ENCODE assay signal across 25 cellular contexts in the genomic region with DNA sequence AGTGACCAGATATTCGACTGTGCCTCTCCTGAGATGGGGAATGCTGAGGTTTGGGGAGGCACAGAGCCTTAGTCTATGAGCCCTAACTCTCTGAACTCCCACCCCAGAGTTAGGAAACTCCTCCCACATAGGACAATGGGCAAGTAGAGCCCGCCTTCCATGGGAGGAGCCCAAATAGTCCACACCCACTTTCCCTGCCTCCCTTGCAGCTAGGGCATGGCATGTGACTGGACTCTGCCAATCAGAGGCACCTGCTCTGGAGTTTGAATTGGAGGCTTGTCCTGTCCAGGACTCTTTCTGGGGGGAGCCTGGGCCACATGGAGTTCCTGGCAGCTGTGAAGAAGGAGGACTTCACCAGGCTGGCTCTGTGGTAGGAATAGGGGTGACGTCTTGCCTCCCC. TPM values are rescaled to one million over a fixed set of nuclear protein-coding genes. Genes with fewer than 3 reads are reported as not detected.
DNase-seq lines count a peak whose midpoint lies in the region; ATAC-seq, FAIRE-seq and TF ChIP-seq lines count a peak whose summit lies in the region.
"Had no signal": no experiment of that assay in that cellular context is flagged by ENCODE, and none has a peak within 500 bp of the region (broad histone marks: within the 10 kb centered on the region; RNA-seq: fewer than 3 reads in every experiment).

No MANE protein-coding gene starts in this region.

- H3K4me3 ChIP-seq in H1 (ENCODE audit: extremely low read depth in 1 of 4, insufficient read depth in 2 of 4, low read depth in 3 of 4, low read length in 4 of 4) (no peak overlapping the region), aorta (ENCODE audit: low read length in 2 of 2) (no peak overlapping the region)
- H3K4me3 ChIP-seq: neural progenitor cell, Peyer's patch, prostate gland, SJSA1, vagina had no signal

- H3K9ac ChIP-seq in H1 (replicated peaks in 1 of 4; ENCODE audit: extremely low read depth in 1 of 4, low read depth in 3 of 4, low read length in 3 of 4), result no peak overlapping the region
- H3K9ac ChIP-seq: neural progenitor cell had no signal

- CTCF ChIA-PET in Calu3 (lab: Charles Lee), result no interaction called here
- CTCF ChIA-PET in H1 (lab: Charles Lee; ENCODE audit: partially characterized antibody), result interaction anchor here (1.3 to 3.0 kb wide), 3 partner anchors 11 to 164 kb away, joined by 3 to 13 read pairs (median 4); no protein-coding TSS in a partner anchor

- H2BK12ac ChIP-seq in H1 (ENCODE audit: low read depth, low read length), result 0 out of 2 replicates have a peak overlapping the region, but pooled peaks have one; percentile 27

- H3K4ac ChIP-seq in H1 (replicated peaks; ENCODE audit: insufficient read length, low read depth, low read length), result peak overlapping the region; percentile 70

- TF ChIP-seq RAD21 in H1 (IDR thresholded peaks at IDR 0.05 in 1 of 2, conservative IDR thresholded peaks at IDR 0.05 in 1 of 2; ENCODE audit: low read depth in 2 of 2, low read length in 2 of 2), result no peak

- no peak overlapping the region for H3K4me2 ChIP-seq in H1 (ENCODE audit: insufficient read depth in 1 of 2, low read depth in 2 of 2, low read length in 2 of 2)
- H3K4me2 ChIP-seq: neural progenitor cell had no signal

- ATAC-seq in aorta (ENCODE audit: low FRiP score), result no peak

- BruUV-seq in Calu3 (replicated peaks; lab: Mats Ljungman, UMichigan), result no TSS peak

- H2AK5ac ChIP-seq in H1 (ENCODE audit: low read depth, low read length), result no peak overlapping the region

- no peak overlapping the region for H4K91ac ChIP-seq in H1 (replicated peaks; ENCODE audit: insufficient read length, low read length)

- no peak for TF ChIP-seq POLR2A in H1 (IDR thresholded peaks at IDR 0.05; ENCODE audit: control extremely low read depth in 1 of 2, low read depth in 2 of 2, low read length in 2 of 2)

- H2BK15ac ChIP-seq in H1 (ENCODE audit: low read length), result peak overlapping the region; percentile 10; the same call in 1 of the 2 replicates

- H3K27ac ChIP-seq in H1 (ENCODE audit: low read depth, low read length) (no peak overlapping the region), aorta (ENCODE audit: low read depth in 1 of 2, low read length in 2 of 2) (no peak overlapping the region)
- H3K27ac ChIP-seq: neural progenitor cell, Peyer's patch, prostate gland, SJSA1, vagina had no signal

- no peaks in the 10 kb centered on the region; a peak in 1 of 7 replicates for H3K27me3 ChIP-seq in H1 (replicated peaks in 1 of 4; ENCODE audit: control insufficient read depth in 3 of 4, extremely low read depth in 1 of 4, insufficient read depth in 3 of 4, low read length in 3 of 4)
- no peaks in the 10 kb centered on the region for H3K27me3 ChIP-seq in aorta (ENCODE audit: control insufficient read depth in 1 of 2, insufficient read depth in 2 of 2, low read length in 1 of 2)
- H3K27me3 ChIP-seq: neural progenitor cell, Peyer's patch, SJSA1, vagina had no signal

- H3K27me3 Mint-ChIP-seq in Calu3 (ENCODE audit: unreplicated experiment), result peaks cover 23% of the 10 kb centered on the region
- H3K27me3 Mint-ChIP-seq: CD4-positive, CD25-positive, alpha-beta regulatory T cell had no signal

- in situ Hi-C loops in KBM-7 (cut with MboI; ENCODE audit: low pct_unique_long_range_greater_than_20kb, low sequenced_read_pairs), result no loop called here

- H3K23ac ChIP-seq in H1 (ENCODE audit: insufficient read length), result no peak overlapping the region

- H3K36me3 ChIP-seq in H1 (ENCODE audit: control insufficient read depth in 2 of 4, insufficient read depth in 4 of 4, low read length in 3 of 4), result no peaks in the 10 kb centered on the region
- no peaks in the 10 kb centered on the region for H3K36me3 ChIP-seq in aorta (ENCODE audit: control insufficient read depth in 1 of 2, insufficient read depth in 2 of 2, low read length in 1 of 2)
- H3K36me3 ChIP-seq: neural progenitor cell, Peyer's patch, prostate gland, SJSA1, vagina had no signal

- no peak overlapping the region for H3K18ac ChIP-seq in H1 (ENCODE audit: extremely low read depth, low read length)

- H3K79me2 ChIP-seq in H1 (ENCODE audit: control insufficient read depth in 1 of 2, insufficient read depth in 2 of 2, low read length in 2 of 2), result no peaks in the 10 kb centered on the region

- H2BK120ac ChIP-seq in H1 (replicated peaks; ENCODE audit: low read depth, low read length), result no peak overlapping the region

- peaks cover 12% of the 10 kb centered on the region for H3K36me3 Mint-ChIP-seq in Calu3 (ENCODE audit: insufficient read depth, unreplicated experiment)
- H3K36me3 Mint-ChIP-seq: CD4-positive, CD25-positive, alpha-beta regulatory T cell; neural progenitor cell had no signal

- H4K20me1 ChIP-seq in H1 (replicated peaks in 1 of 2; ENCODE audit: control insufficient read depth in 1 of 2, insufficient read depth in 2 of 2, low read length in 2 of 2), result no peaks in the 10 kb centered on the region

- H3K9me3 Mint-ChIP-seq in Calu3 (ENCODE audit: low read depth, unreplicated experiment), result no peaks in the 10 kb centered on the region
- H3K9me3 Mint-ChIP-seq: central memory CD8-positive, alpha-beta T cell; IgD-negative memory B cell; neural progenitor cell had no signal

- no peak for FAIRE-seq in H1 (lab: Jason Lieb, UNC)
- FAIRE-seq: G401.6, H54, islet of Langerhans had no signal

- peaks cover 1 to 9% (median 4%) of the 10 kb centered on the region in 4 experiments; a peak in 4 of 7 replicates for H3K4me1 ChIP-seq in H1 (replicated peaks in 1 of 4; ENCODE audit: control insufficient read depth in 3 of 4, insufficient read depth in 4 of 4, low read length in 3 of 4)
- H3K4me1 ChIP-seq in aorta (ENCODE audit: control insufficient read depth in 1 of 2, insufficient read depth in 2 of 2, low read length in 2 of 2), result no peaks in the 10 kb centered on the region
- H3K4me1 ChIP-seq: prostate gland, vagina had no signal

- no peak overlapping the region for H3K56ac ChIP-seq in H1 (replicated peaks; ENCODE audit: insufficient read length, low read depth, low read length)

- no peaks in the 10 kb centered on the region for H3K23me2 ChIP-seq in H1 (ENCODE audit: low read depth, low read length)

- no peak overlapping the region for H3K14ac ChIP-seq in H1 (ENCODE audit: insufficient read length)

- H3K27ac Mint-ChIP-seq in Calu3 (ENCODE audit: unreplicated experiment), result peak overlapping the region; percentile 61
- H3K27ac Mint-ChIP-seq: activated B cell treated with CpG ODN at 0.5 μM for 24 hours, neural progenitor cell had no signal

- H3K4me1 Mint-ChIP-seq in Calu3 (ENCODE audit: low read depth, unreplicated experiment), result peaks cover 20% of the 10 kb centered on the region

- TF ChIP-seq CTCF in Calu3 (IDR thresholded peaks at IDR 0.05; ENCODE audit: unreplicated experiment), result no peak
- no peak for TF ChIP-seq CTCF in H1 (IDR thresholded peaks at IDR 0.05; ENCODE audit: control extremely low read depth in 1 of 3, insufficient read depth in 1 of 3, low read depth in 1 of 3, low read length in 3 of 3)

- 85% methylated on average over 3 of the region's 3 CpGs; no CpG with 5 or more reads in 1 of the 2 experiments for WGBS in H1 (ENCODE audit: extremely low coverage in 1 of 2, insufficient coverage in 1 of 2, insufficient read length in 1 of 2, insufficient replicate concordance in 2 of 2, low coverage in 1 of 2, low lambda C conversion rate in 2 of 2, missing lambda C conversion rate in 1 of 2), 2 experiments
- 95 to 98% methylated on average over 3 of the region's 3 CpGs for WGBS in aorta, 2 donors

- POLR2A ChIA-PET in H1 (lab: Charles Lee; ENCODE audit: partially characterized antibody), result interaction anchor here (1.5 kb wide), 1 partner anchor 48 kb away, joined by 3 read pairs; a partner anchor contains a TSS

- no peak overlapping the region for H4K5ac ChIP-seq in H1 (ENCODE audit: insufficient read length, low read depth, low read length)

- H3K9me3 ChIP-seq in H1 (ENCODE audit: insufficient read depth in 2 of 2, low read depth in 1 of 2, low read length in 1 of 2) (peaks cover 8% of the 10 kb centered on the region in 2 experiments), aorta (ENCODE audit: control insufficient read depth, low read length) (peaks cover 5% of the 10 kb centered on the region)
- H3K9me3 ChIP-seq: prostate gland, vagina had no signal

- TF ChIP-seq EP300 in H1 (IDR thresholded peaks at IDR 0.05; ENCODE audit: borderline replicate concordance in 1 of 2, low read depth in 2 of 2, low read length in 2 of 2), result no peak

- H2BK20ac ChIP-seq in H1 (ENCODE audit: low read length), result no peak overlapping the region; the same call in 1 of the 2 replicates

- no peak overlapping the region for H2BK5ac ChIP-seq in H1 (ENCODE audit: low read depth, low read length)

- no peak overlapping the region for H2AFZ ChIP-seq in H1 (ENCODE audit: low read length)
- H2AFZ ChIP-seq: neural progenitor cell had no signal

- H3K4me3 Mint-ChIP-seq in Calu3 (ENCODE audit: low read depth, unreplicated experiment), result no peak overlapping the region
- H3K4me3 Mint-ChIP-seq: activated B cell treated with CpG ODN at 0.5 μM for 24 hours; CD4-positive, CD25-positive, alpha-beta regulatory T cell; central memory CD8-positive, alpha-beta T cell; neural progenitor cell had no signal

- intact Hi-C loops in Calu3 (cut with micrococcal nuclease; ENCODE audit: unreplicated experiment), result loop anchor here (5.0 kb wide), 1 partner anchor 50 kb away; a partner anchor contains a TSS
- intact Hi-C loops in aorta (cut with DNase I), result no loop called here

- no peak overlapping the region for H4K8ac ChIP-seq in H1 (ENCODE audit: extremely low read depth, insufficient read depth, low read length)

- peak; percentile 47 to 56 for DNase-seq in activated T-cell treated with anti-CD3 and anti-CD28 coated beads, Interleukin-2, amount 50 U/mL, for 48 hours
- no peak for DNase-seq in activated T-cell treated with anti-CD3 and anti-CD28 coated beads for 4 hours
- no peak for DNase-seq in Calu3
- peak; percentile 24 for DNase-seq in KBM-7
- no peak for DNase-seq in H1 (ENCODE audit: low read depth in 1 of 2, low spot score in 2 of 2)
- DNase-seq in 8988T, result no peak
- no peak for DNase-seq in aorta
- DNase-seq: activated B cell treated with CpG ODN at 0.5 μM for 24 hours; activated CD8-positive, alpha-beta memory T cell treated with anti-CD3 and anti-CD28 coated beads, Interleukin-2, amount 50 U/mL, for 4 hours; CD4-positive, CD25-positive, alpha-beta regulatory T cell; DMS153; foreskin melanocyte; hypothalamus; NCI-H146; NCI-H510A treated with DMSO at 0.1 percent for 48 hours; Peyer's patch had no signal

- no peaks in the 10 kb centered on the region for H3K79me1 ChIP-seq in H1 (ENCODE audit: low read depth, low read length)

RNA-seq across cellular contexts. Expression of a gene that starts 48.4 kb away (rescaled TPM):
- total RNA-seq in Calu3 (2022) (4.8 and 5.8 TPM in 2 replicates), aorta (1 to 10 TPM; 4.3 to 6.4 TPM)
- 48.9 and 49.8 TPM in 2 replicates for total RNA-seq in H1 (2021; fragmentation: NEBNext Ultra II Directional; extraction: Animal tissue kit (Norgen Biotek cat#: 25700))
- polyA plus RNA-seq in H1 (2011; rRNA removed) (21.0 and 46.5 TPM in 2 replicates), aorta (1 to 10 TPM; 1.5 to 2.6 TPM)
- polyA plus RNA-seq in H1 (2011; cell fraction: cytosol; rRNA removed), result 17.0 TPM
- polyA plus RNA-seq in H1 (2011; cell fraction: nucleus; rRNA removed), result 36.0 TPM
- 9.9 to 28.9 TPM (median 25.5 TPM) in 4 replicates for polyA plus RNA-seq in H1 (2012, experiment 1 of 2)
- 20.5 TPM for polyA plus RNA-seq in H1 (2012, experiment 2 of 2)
- polyA plus RNA-seq in H1 (2013, experiment 1 of 2), result 83.3 TPM
- polyA plus RNA-seq in H1 (2013, experiment 2 of 2), result 90.5 TPM
- polyA minus RNA-seq in H1 (2011; rRNA and poly(A)+ RNA removed), result 1.7 and 4.1 TPM in 2 replicates
- polyA minus RNA-seq in H1 (2011; cell fraction: cytosol; rRNA and poly(A)+ RNA removed), result 22.5 TPM
- polyA minus RNA-seq in H1 (2011; cell fraction: nucleus; rRNA and poly(A)+ RNA removed), result 60.0 TPM

Comparison
In these comparisons a context has a peak if more than half of its experiments do, and no peak if none do; other contexts are left out.
1. DNase-seq: peak in activated T-cell treated with anti-CD3 and anti-CD28 coated beads, Interleukin-2, amount 50 U/mL, for 48 hours (2 of 2) and KBM-7 (single experiment); none in activated T-cell treated with anti-CD3 and anti-CD28 coated beads for 4 hours (single experiment), Calu3 (single experiment), H1 (0 of 2), 8988T (single experiment) and aorta (0 of 2).